In genomic region chr10:133358162-133358919, GRCh38 we compare ENCODE assay signal across 13 cellular contexts. TPM values are rescaled to one million over a fixed set of nuclear protein-coding genes. Genes with fewer than 3 reads are reported as not detected.
DNase-seq lines count a peak whose midpoint lies in the region; ATAC-seq and TF ChIP-seq lines count a peak whose summit lies in the region.
"Had no signal": no experiment of that assay in that cellular context is flagged by ENCODE, and none has a peak within 500 bp of the region (broad histone marks: within the 10 kb centered on the region; RNA-seq: fewer than 3 reads in every experiment).

No MANE protein-coding gene starts in this region.

- H3K79me2 ChIP-seq in SK-N-SH (ENCODE audit: insufficient read depth): no peaks in the 10 kb centered on the region

- no peaks in the 10 kb centered on the region for H3K27me3 ChIP-seq in SK-N-SH (ENCODE audit: insufficient read depth)
- no peaks in the 10 kb centered on the region for H3K27me3 ChIP-seq in lower lobe of right lung (ENCODE audit: low read depth)
- H3K27me3 ChIP-seq in stomach: peaks cover 0 to 17% (median 0%) of the 10 kb centered on the region in 3 donors
- no peaks in the 10 kb centered on the region for H3K27me3 ChIP-seq in CD8-positive, alpha-beta T cell (ENCODE audit: insufficient read depth, low read length)
- H3K27me3 ChIP-seq: testis had no signal

- CTCF ChIA-PET in SK-N-SH (lab: Yijun Ruan, JAX): interaction anchor here (1.0 to 9.1 kb wide), 4 partner anchors 11 to 30 kb away, joined by 3 to 73 read pairs (median 4); partner anchors contain the start of gene CALY
- CTCF ChIA-PET in CD8-positive, alpha-beta T cell (lab: Charles Lee): interaction anchor here (1.6 kb wide), 1 partner anchor 29 kb away, joined by 5 read pairs; no protein-coding TSS in a partner anchor

- H3K27ac ChIP-seq in SK-N-SH (ENCODE audit: low read depth in 2 of 2, low read length in 1 of 2): peak overlapping the region in 1 of 2 experiments; percentile 39; a peak in 1 of 4 replicates
- no peak overlapping the region for H3K27ac ChIP-seq in lower lobe of right lung
- H3K27ac ChIP-seq in stomach: peak overlapping the region in 3 of 5 donors; percentile 73 to 75 (median 74)
- H3K27ac ChIP-seq in CD8-positive, alpha-beta T cell (ENCODE audit: low read depth, low read length): no peak overlapping the region

- TF ChIP-seq CTCF in SK-N-SH (IDR thresholded peaks at IDR 0.05): no peak
- TF ChIP-seq CTCF in lower lobe of right lung (IDR thresholded peaks at IDR 0.05): no peak
- no peak for TF ChIP-seq CTCF in stomach (IDR thresholded peaks at IDR 0.05)
- no peak for TF ChIP-seq CTCF in CD8-positive, alpha-beta T cell (IDR thresholded peaks at IDR 0.05)

- no peaks in the 10 kb centered on the region for H3K9me2 ChIP-seq in SK-N-SH

- no peak overlapping the region for H3K4me2 ChIP-seq in SK-N-SH

- peaks cover 19% of the 10 kb centered on the region for H3K4me1 Mint-ChIP-seq in CD8-positive, alpha-beta T cell (ENCODE audit: low read depth)
- H3K4me1 Mint-ChIP-seq in activated T-cell treated with anti-CD3 and anti-CD28 coated beads, Interleukin-2, amount 50 U/mL, for 24 hours (ENCODE audit: low read depth): peaks cover 16% of the 10 kb centered on the region

- H3K27me3 Mint-ChIP-seq in CD8-positive, alpha-beta T cell (ENCODE audit: low read depth): no peaks in the 10 kb centered on the region
- no peaks in the 10 kb centered on the region for H3K27me3 Mint-ChIP-seq in activated T-cell treated with anti-CD3 and anti-CD28 coated beads, Interleukin-2, amount 50 U/mL, for 24 hours

- no peak overlapping the region for H3K27ac Mint-ChIP-seq in CD8-positive, alpha-beta T cell
- H3K27ac Mint-ChIP-seq in activated T-cell treated with anti-CD3 and anti-CD28 coated beads, Interleukin-2, amount 50 U/mL, for 24 hours: no peak overlapping the region

- POLR2A ChIA-PET in SK-N-SH (lab: Yijun Ruan, JAX): interaction anchor here (0.8 to 1.6 kb wide), 3 partner anchors 10 to 32 kb away, joined by 3 to 5 read pairs (median 3); partner anchors contain the start of gene ECHS1
- POLR2A ChIA-PET in CD8-positive, alpha-beta T cell (lab: Charles Lee): interaction anchor here (0.6 to 1.5 kb wide), 6 partner anchors 10 to 31 kb away, joined by 3 to 9 read pairs (median 4); partner anchors contain the start of genes CALY and PRAP1

- H3K9me3 Mint-ChIP-seq in CD8-positive, alpha-beta T cell: no peaks in the 10 kb centered on the region
- H3K9me3 Mint-ChIP-seq in activated T-cell treated with anti-CD3 and anti-CD28 coated beads, Interleukin-2, amount 50 U/mL, for 24 hours: no peaks in the 10 kb centered on the region

- intact Hi-C loops in lower lobe of right lung (cut with DNase I): no loop called here
- intact Hi-C loops in stomach (cut with DNase I; ENCODE audit: low total_unique reads): no loop called here
- intact Hi-C loops in CD8-positive, alpha-beta T cell (cut with DNase I, micrococcal nuclease): loop anchor here (1.0 to 2.0 kb wide), 7 partner anchors 15 to 49 kb away; partner anchors contain the start of genes ECHS1 (in 2 of the 2) and MTG1 (in 2 of the 2)

- WGBS in SK-N-SH (ENCODE audit: low lambda C conversion rate): 97% methylated on average over 6 of the region's 41 CpGs
- WGBS in stomach, 5 donors: 79 to 91% (median 86%) methylated on average over 30 to 41 of the region's 41 CpGs

- H3K4me1 ChIP-seq in SK-N-SH (ENCODE audit: control insufficient read depth in 1 of 2, insufficient read depth in 2 of 2, low read depth in 1 of 2, low read length in 1 of 2) (peaks cover 0 to 36% of the 10 kb centered on the region in 2 experiments; a peak in 1 of 4 replicates), lower lobe of right lung (peaks cover 18% of the 10 kb centered on the region), stomach (peaks cover 23 to 46% (median 34%) of the 10 kb centered on the region in 4 donors)
- peaks cover 12% of the 10 kb centered on the region for H3K4me1 ChIP-seq in CD8-positive, alpha-beta T cell (ENCODE audit: insufficient read depth, low read length)

- H3F3A ChIP-seq in SK-N-SH (replicated peaks; ENCODE audit: insufficient read depth): no peaks in the 10 kb centered on the region

- no peak overlapping the region for H3K9ac ChIP-seq in SK-N-SH

- no peak for TF ChIP-seq POLR2A in stomach (IDR thresholded peaks at IDR 0.05)

- H3K4me3 ChIP-seq in SK-N-SH (ENCODE audit: low read depth in 2 of 2, low read length in 1 of 2) (no peak overlapping the region), lower lobe of right lung (no peak overlapping the region), stomach (peak overlapping the region in 3 of 4 donors; percentile 56 to 77 (median 63))
- no peak overlapping the region for H3K4me3 ChIP-seq in CD8-positive, alpha-beta T cell (ENCODE audit: low read depth, low read length)

- H3K36me3 Mint-ChIP-seq in CD8-positive, alpha-beta T cell: peaks cover 17% of the 10 kb centered on the region
- peaks cover 34% of the 10 kb centered on the region for H3K36me3 Mint-ChIP-seq in activated T-cell treated with anti-CD3 and anti-CD28 coated beads, Interleukin-2, amount 50 U/mL, for 24 hours (ENCODE audit: low read depth)

- ATAC-seq in SK-N-SH treated with all-trans-retinoic acid at 6 μM for 48 hours: no peak
- ATAC-seq in esophagus mucosa: peak; percentile 1
- peak in 1 of 2 donors; percentile 2 for ATAC-seq in lower lobe of right lung
- no peak for ATAC-seq in CD8-positive, alpha-beta T cell

- H3K9me3 ChIP-seq in SK-N-SH (no peaks in the 10 kb centered on the region), lower lobe of right lung (no peaks in the 10 kb centered on the region), stomach (no peaks in the 10 kb centered on the region)
- H3K9me3 ChIP-seq in CD8-positive, alpha-beta T cell (ENCODE audit: low read length): no peaks in the 10 kb centered on the region
- H3K9me3 ChIP-seq: testis had no signal

- H3K36me3 ChIP-seq in SK-N-SH (replicated peaks in 1 of 2; ENCODE audit: control insufficient read depth in 1 of 2, insufficient read depth in 2 of 2, low read length in 1 of 2) (peaks cover 6 to 14% of the 10 kb centered on the region in 2 experiments), lower lobe of right lung (peaks cover 19% of the 10 kb centered on the region), stomach (peaks cover 12 to 21% (median 19%) of the 10 kb centered on the region in 4 donors)
- no peaks in the 10 kb centered on the region for H3K36me3 ChIP-seq in CD8-positive, alpha-beta T cell (ENCODE audit: insufficient read depth, low read length)

- no peak overlapping the region for H3K4me3 Mint-ChIP-seq in CD8-positive, alpha-beta T cell
- no peak overlapping the region for H3K4me3 Mint-ChIP-seq in activated T-cell treated with anti-CD3 and anti-CD28 coated beads, Interleukin-2, amount 50 U/mL, for 24 hours

- H2AFZ ChIP-seq in SK-N-SH (ENCODE audit: low read depth): no peak overlapping the region

- DNase-seq in SK-N-SH (peak; percentile 38), lower lobe of right lung (peak; percentile 70), stomach (no peak), nucleus accumbens (lab: John Stamatoyannopoulos, UW) (no peak)
- DNase-seq in CD8-positive, alpha-beta T cell: no peak
- DNase-seq in activated T-cell treated with anti-CD3 and anti-CD28 coated beads, Interleukin-2, amount 50 U/mL, for 24 hours: no peak
- DNase-seq: NCI-H1694, testis had no signal

- TF ChIP-seq EP300 in SK-N-SH (IDR thresholded peaks at IDR 0.05; ENCODE audit: borderline replicate concordance in 1 of 2, low read depth in 1 of 2, low read length in 1 of 2): no peak
- no peak for TF ChIP-seq EP300 in stomach (IDR thresholded peaks at IDR 0.05)

- H4K20me1 ChIP-seq in SK-N-SH (ENCODE audit: insufficient read depth): no peaks in the 10 kb centered on the region

- no peak for TF ChIP-seq RAD21 in SK-N-SH (IDR thresholded peaks at IDR 0.05; ENCODE audit: low read length)

TF ChIP-seq in SK-N-SH, 30 proteins besides CTCF, POLR2A, EP300 and RAD21 (continues in another document):
- no peak for TF ChIP-seq FOSL2 (IDR thresholded peaks at IDR 0.05; ENCODE audit: borderline replicate concordance, low read depth)

RNA-seq across cellular contexts. Expression of gene FUOM, which starts 0.5 kb away (rescaled TPM):
- polyA plus RNA-seq in SK-N-SH (2012; rRNA removed) (25.3 and 32.5 TPM in 2 replicates), stomach (10 to 100 TPM; 19.6 to 38.3 (median 36.7) TPM)
- polyA plus RNA-seq in SK-N-SH (2012; cell fraction: cytosol; rRNA removed): 18.1 and 23.5 TPM in 2 replicates
- 20.0 and 23.3 TPM in 2 replicates for polyA plus RNA-seq in SK-N-SH (2012; cell fraction: nucleus; rRNA removed)
- total RNA-seq in esophagus mucosa (10.2 TPM), lower lobe of right lung (31.0 TPM), stomach (10 to 100 TPM in 1 of 5 donors, 1 to 10 TPM in 2, not detected in 2; 6.4 to 16.2 (median 7.2) TPM)
- total RNA-seq in CD8-positive, alpha-beta T cell: 1 to 10 TPM; 7.9 to 10.0 TPM

RNA-seq across cellular contexts. Expression of gene PRAP1, which starts 11.2 kb away (rescaled TPM):
- polyA plus RNA-seq in SK-N-SH (2012; rRNA removed): 1.9 and 2.3 TPM in 2 replicates
- 0.72 and 1.1 TPM in 2 replicates for polyA plus RNA-seq in SK-N-SH (2012; cell fraction: cytosol; rRNA removed)
- 0.52 and 0.54 TPM in 2 replicates for polyA plus RNA-seq in SK-N-SH (2012; cell fraction: nucleus; rRNA removed)
- not detected for total RNA-seq in esophagus mucosa
- not detected for total RNA-seq in lower lobe of right lung
- total RNA-seq in stomach: 10 to 100 TPM in 1 of 5 donors, 1 to 10 TPM in 1, not detected in 3; 4.8 to 13.9 TPM
- not detected for polyA plus RNA-seq in stomach
- total RNA-seq in CD8-positive, alpha-beta T cell: not detected
- total RNA-seq: A172, bronchial epithelial cell, RPMI7951 had no signal

RNA-seq across cellular contexts. Expression of gene ECHS1, which starts 14.8 kb away (rescaled TPM):
- polyA plus RNA-seq in SK-N-SH (2012; rRNA removed) (72.1 and 97.8 TPM in 2 replicates), stomach (100 to 1,000 TPM in 2 of 3 donors, 10 to 100 TPM in 1; 99.6 to 103 (median 103) TPM)
- 77.3 and 91.6 TPM in 2 replicates for polyA plus RNA-seq in SK-N-SH (2012; cell fraction: cytosol; rRNA removed)
- 58.6 and 68.8 TPM in 2 replicates for polyA plus RNA-seq in SK-N-SH (2012; cell fraction: nucleus; rRNA removed)
- total RNA-seq in esophagus mucosa (79.5 TPM), lower lobe of right lung (59.5 TPM), stomach (10 to 100 TPM in 4 of 5 donors, 1 to 10 TPM in 1; 5.3 to 81.7 (median 46.8) TPM)
- 1 to 10 TPM; 7.9 to 8.5 TPM for total RNA-seq in CD8-positive, alpha-beta T cell

RNA-seq across cellular contexts. Expression of gene PAOX, which starts 20.7 kb away (rescaled TPM):
- 6.2 and 6.6 TPM in 2 replicates for polyA plus RNA-seq in SK-N-SH (2012; rRNA removed)
- 3.1 and 5.0 TPM in 2 replicates for polyA plus RNA-seq in SK-N-SH (2012; cell fraction: cytosol; rRNA removed)
- polyA plus RNA-seq in SK-N-SH (2012; cell fraction: nucleus; rRNA removed): 12.6 and 16.0 TPM in 2 replicates
- 11.3 TPM for total RNA-seq in esophagus mucosa
- total RNA-seq in lower lobe of right lung: 6.9 TPM
- total RNA-seq in stomach: 10 to 100 TPM in 4 of 5 donors, 1 to 10 TPM in 1; 3.3 to 40.0 (median 12.9) TPM
- 10 to 100 TPM in 1 of 3 donors, 1 to 10 TPM in 2; 4.7 to 10.3 (median 6.8) TPM for polyA plus RNA-seq in stomach
- total RNA-seq in CD8-positive, alpha-beta T cell: 1 to 10 TPM; 2.4 to 3.5 TPM

RNA-seq across cellular contexts. Expression of gene CALY, which starts 21.6 kb away (rescaled TPM):
- polyA plus RNA-seq in SK-N-SH (2012; rRNA removed): 3.3 TPM in 2 replicates
- 1.4 and 3.9 TPM in 2 replicates for polyA plus RNA-seq in SK-N-SH (2012; cell fraction: cytosol; rRNA removed)
- polyA plus RNA-seq in SK-N-SH (2012; cell fraction: nucleus; rRNA removed): 1.7 and 4.5 TPM in 2 replicates
- not detected for total RNA-seq in esophagus mucosa
- not detected for total RNA-seq in lower lobe of right lung
- total RNA-seq in stomach: 1 to 10 TPM in 2 of 5 donors, not detected in 3; 2.0 to 2.6 TPM
- polyA plus RNA-seq in stomach: under 1 TPM in 2 of 3 donors, not detected in 1; 0.44 to 0.78 TPM
- 1 to 10 TPM; 1.2 to 1.4 TPM for total RNA-seq in CD8-positive, alpha-beta T cell
- total RNA-seq: A172, bronchial epithelial cell, RPMI7951 had no signal

Comparison
In these comparisons a context has a peak if more than half of its experiments do, and no peak if none do; other contexts are left out.
1. DNase-seq: peak in SK-N-SH (single experiment) and lower lobe of right lung (single experiment); none in stomach (single experiment), nucleus accumbens (0 of 56), CD8-positive, alpha-beta T cell (0 of 7) and activated T-cell treated with anti-CD3 and anti-CD28 coated beads, Interleukin-2, amount 50 U/mL, for 24 hours (single experiment).
2. H3K27ac ChIP-seq: peak in stomach (3 of 5); none in lower lobe of right lung (single experiment) and CD8-positive, alpha-beta T cell (single experiment).
3. H3K4me3 ChIP-seq: peak in stomach (3 of 4); none in SK-N-SH (0 of 2), lower lobe of right lung (single experiment) and CD8-positive, alpha-beta T cell (single experiment).
4. intact Hi-C loops: an anchor here in CD8-positive, alpha-beta T cell (1.0 to 2.0 kb wide); none called in lower lobe of right lung and stomach.